ENCODE assay signal across 8 cellular contexts in genomic region chr15:84034831-84035753, GRCh38.
DNase-seq lines count a peak whose midpoint lies in the region; ATAC-seq and TF ChIP-seq lines count a peak whose summit lies in the region.

No MANE protein-coding gene starts in this region.

- no peaks in the 10 kb centered on the region for H3K36me3 Mint-ChIP-seq in brain

- H3K4me3 Mint-ChIP-seq in brain: no peak overlapping the region

- H3K4me2 ChIP-seq in Karpas-422 (ENCODE audit: low read depth, low read length, poor library complexity, severe bottlenecking): no peak overlapping the region

- peak; percentile 62 for TF ChIP-seq CTCF in GM10248 (IDR thresholded peaks at IDR 0.05; ENCODE audit: control extremely low read depth, extremely low read depth, low read depth, missing control alignments)
- peak; percentile 59 to 77 for TF ChIP-seq CTCF in brain (conservative IDR thresholded peaks at IDR 0.05)
- peak in 2 of 7 experiments; percentile 15 to 21 for TF ChIP-seq CTCF in stomach (IDR thresholded peaks at IDR 0.05)

- H3K36me3 ChIP-seq in Karpas-422 (ENCODE audit: insufficient read depth, low read length): no peaks in the 10 kb centered on the region
- peaks cover 0 to 19% (median 10%) of the 10 kb centered on the region in 4 donors for H3K36me3 ChIP-seq in stomach

- H3K27ac Mint-ChIP-seq in brain: no peak overlapping the region

- no peaks in the 10 kb centered on the region for H4K20me1 ChIP-seq in Karpas-422 (ENCODE audit: insufficient read depth, low read depth, low read length)

- POLR2A ChIA-PET in GM10248 (lab: Yijun Ruan, JAX): no interaction called here

- intact Hi-C loops in stomach (cut with DNase I; ENCODE audit: low total_unique reads): loop anchor here (5.0 kb wide), 1 partner anchor 468 kb away; no protein-coding TSS in a partner anchor

- peaks cover 0 to 3% (median 3%) of the 10 kb centered on the region in 5 experiments for H3K9me3 Mint-ChIP-seq in brain

- CTCF ChIA-PET in GM10248 (lab: Yijun Ruan, JAX): interaction anchor here (0.8 to 3.9 kb wide), 19 partner anchors 9 to 473 kb away, joined by 3 to 42 read pairs (median 5); no protein-coding TSS in a partner anchor

- H3K9me3 ChIP-seq in Karpas-422 (ENCODE audit: low read length) (no peaks in the 10 kb centered on the region), stomach (peaks cover 0 to 3% (median 0%) of the 10 kb centered on the region in 4 donors)

- H3K4me1 Mint-ChIP-seq in brain: no peaks in the 10 kb centered on the region

- H3K9me2 ChIP-seq in Karpas-422 (replicated peaks; ENCODE audit: insufficient read depth, low read length): no peaks in the 10 kb centered on the region

- H3K4me1 ChIP-seq in Karpas-422 (ENCODE audit: low read length) (peaks cover 4% of the 10 kb centered on the region; the same call in 1 of the 2 replicates), stomach (no peaks in the 10 kb centered on the region)

- WGBS in stomach, 5 donors: 9 to 19% (median 15%) methylated on average over 3 of the region's 3 CpGs

- no peak for TF ChIP-seq EP300 in stomach (IDR thresholded peaks at IDR 0.05)

- no peak overlapping the region for H2AFZ ChIP-seq in Karpas-422 (ENCODE audit: low read length)

- H3K27me3 Mint-ChIP-seq in brain: peaks cover 12% of the 10 kb centered on the region

- no peak overlapping the region for H3K27ac ChIP-seq in Karpas-422 (ENCODE audit: low read length)
- no peak overlapping the region for H3K27ac ChIP-seq in stomach

- no peak overlapping the region for H3K9ac ChIP-seq in Karpas-422 (ENCODE audit: low read length)

- H3K4me3 ChIP-seq in Karpas-422 (ENCODE audit: low read length): no peak overlapping the region
- H3K4me3 ChIP-seq in stomach: no peak overlapping the region

- ATAC-seq in left lobe of liver (peak; percentile 79), GM18861 (IDR thresholded peaks at IDR 0.05; ENCODE audit: unreplicated experiment) (no peak), HG03432 (IDR thresholded peaks at IDR 0.05; ENCODE audit: unreplicated experiment) (no peak)

- H3K79me2 ChIP-seq in Karpas-422 (ENCODE audit: low read length): no peaks in the 10 kb centered on the region

- H3K27me3 ChIP-seq in Karpas-422 (ENCODE audit: low read length): no peaks in the 10 kb centered on the region
- H3K27me3 ChIP-seq in stomach: no peaks in the 10 kb centered on the region

- DNase-seq in GM10248 (ENCODE audit: extremely low spot score) (peak; percentile 36), Karpas-422 (peak; percentile 68), left lobe of liver (ENCODE audit: low spot score) (no peak), stomach (no peak), amniotic stem cell (lab: John Stamatoyannopoulos, UW) (no peak)

- TF ChIP-seq POLR2A in stomach (IDR thresholded peaks at IDR 0.05): no peak

Comparison
In these comparisons a context has a peak if more than half of its experiments do, and no peak if none do; other contexts are left out.
1. DNase-seq: peak in GM10248 (single experiment) and Karpas-422 (single experiment); none in left lobe of liver (single experiment), stomach (single experiment) and amniotic stem cell (single experiment).